Comparison of ENCODE assay signal across 21 cellular contexts in genomic region chr21:37372127-37372731, GRCh38. TPM values are rescaled to one million over a fixed set of nuclear protein-coding genes. Genes with fewer than 3 reads are reported as not detected.
A peak's percentile ranks its signal among the peaks of the same experiment; 100 is the strongest.
DNase-seq lines count a peak whose midpoint lies in the region; ATAC-seq and TF ChIP-seq lines count a peak whose summit lies in the region.
"Had no signal": no experiment of that assay in that cellular context is flagged by ENCODE, and none has a peak within 500 bp of the region (broad histone marks: within the 10 kb centered on the region; RNA-seq: fewer than 3 reads in every experiment).

No MANE protein-coding gene starts in this region.

- DNase-seq in CD4-positive, alpha-beta memory T cell = peak in 1 of 5 donors; percentile 44
- DNase-seq in natural killer cell (no peak), GM19240 (ENCODE audit: insufficient read length, low spot score) (no peak)
- DNase-seq in central memory CD4-positive, alpha-beta T cell = no peak
- DNase-seq: activated B cell treated with CpG ODN at 0.5 μM for 24 hours; effector CD4-positive, alpha-beta T cell; kidney glomerular epithelial cell; NCI-H1105 treated with DMSO at 0.1 percent for 48 hours; NCI-H2171; NCI-H748 treated with DMSO at 0.1 percent for 48 hours; RPMI8226; sigmoid colon; stimulated activated CD4-positive, alpha-beta T cell treated with anti-CD3 and anti-CD28 coated beads, Interleukin-2, amount 100 ng/mL, for 48 hours; testis had no signal

- no peaks in the 10 kb centered on the region for H3K27me3 ChIP-seq in CD4-positive, alpha-beta memory T cell (ENCODE audit: insufficient read depth, low read length)
- H3K27me3 ChIP-seq: cardiac muscle cell, hepatocyte, sigmoid colon, testis had no signal

- ATAC-seq in natural killer cell = no peak
- no peak for ATAC-seq in HG03135 (IDR thresholded peaks at IDR 0.05; ENCODE audit: unreplicated experiment)

- H3K36me3 Mint-ChIP-seq in CD4-positive, alpha-beta memory T cell = peaks cover 4 to 18% of the 10 kb centered on the region in 2 donors
- H3K36me3 Mint-ChIP-seq in activated naive CD8-positive, alpha-beta T cell = no peaks in the 10 kb centered on the region
- H3K36me3 Mint-ChIP-seq in natural killer cell = no peaks in the 10 kb centered on the region

- H3K27ac ChIP-seq in CD4-positive, alpha-beta memory T cell (ENCODE audit: low read depth, low read length) = no peak overlapping the region
- no peak overlapping the region for H3K27ac ChIP-seq in HEK293 (ENCODE audit: extremely low read depth, low read depth, low read length)
- H3K27ac ChIP-seq: C4-2B, hepatocyte, HL-60, testis had no signal

- intact Hi-C loops in CD4-positive, alpha-beta memory T cell (cut with micrococcal nuclease) = no loop called here
- intact Hi-C loops in natural killer cell (cut with micrococcal nuclease) = loop anchor here (5.0 kb wide), 1 partner anchor 35 kb away; no protein-coding TSS in a partner anchor

- peak overlapping the region in 6 of 8 donors; percentile 4 to 81 (median 69) for H3K4me3 Mint-ChIP-seq in CD4-positive, alpha-beta memory T cell
- peak overlapping the region; percentile 67 for H3K4me3 Mint-ChIP-seq in activated naive CD8-positive, alpha-beta T cell
- no peak overlapping the region for H3K4me3 Mint-ChIP-seq in natural killer cell
- H3K4me3 Mint-ChIP-seq: activated B cell treated with CpG ODN at 0.5 μM for 24 hours had no signal

- no peaks in the 10 kb centered on the region for H3K9me3 Mint-ChIP-seq in CD4-positive, alpha-beta memory T cell
- H3K9me3 Mint-ChIP-seq in activated naive CD8-positive, alpha-beta T cell (ENCODE audit: low read depth) = no peaks in the 10 kb centered on the region
- H3K9me3 Mint-ChIP-seq in natural killer cell = no peaks in the 10 kb centered on the region
- H3K9me3 Mint-ChIP-seq: activated B cell treated with CpG ODN at 0.5 μM for 24 hours had no signal

- POLR2A ChIA-PET in CD4-positive, alpha-beta memory T cell (lab: Charles Lee; ENCODE audit: partially characterized antibody) = interaction anchor here (0.6 to 2.2 kb wide), 6 partner anchors 14 to 192 kb away, joined by 3 to 10 read pairs (median 4); partner anchors contain the start of gene VPS26C
- POLR2A ChIA-PET in HEK293 (lab: Yijun Ruan, JAX) = interaction anchor here (0.7 kb wide), 1 partner anchor 211 kb away, joined by 4 read pairs; no protein-coding TSS in a partner anchor

- CTCF ChIA-PET in CD4-positive, alpha-beta memory T cell (lab: Charles Lee; ENCODE audit: partially characterized antibody) = no interaction called here
- CTCF ChIA-PET in HEK293 (lab: Yijun Ruan, JAX) = interaction anchor here (0.7 to 2.4 kb wide), 2 partner anchors 10 to 196 kb away, joined by 4 to 8 read pairs; no protein-coding TSS in a partner anchor

- no peaks in the 10 kb centered on the region for H3K9me3 ChIP-seq in CD4-positive, alpha-beta memory T cell (ENCODE audit: control insufficient read depth in 1 of 2, low read length in 2 of 2)
- no peaks in the 10 kb centered on the region for H3K9me3 ChIP-seq in HEK293 (ENCODE audit: control insufficient read depth, insufficient read depth, low read depth, low read length)
- H3K9me3 ChIP-seq: sigmoid colon, testis had no signal

- peaks cover 59 to 87% (median 72%) of the 10 kb centered on the region in 4 donors for H3K4me1 Mint-ChIP-seq in CD4-positive, alpha-beta memory T cell
- H3K4me1 Mint-ChIP-seq in activated naive CD8-positive, alpha-beta T cell (ENCODE audit: low read depth) = peaks cover 77% of the 10 kb centered on the region
- peaks cover 77 to 79% of the 10 kb centered on the region in 2 donors for H3K4me1 Mint-ChIP-seq in natural killer cell

- H3K4me1 ChIP-seq in CD4-positive, alpha-beta memory T cell (ENCODE audit: insufficient read depth, low read length) = peaks cover 85% of the 10 kb centered on the region
- peaks cover 32% of the 10 kb centered on the region for H3K4me1 ChIP-seq in HEK293 (ENCODE audit: control insufficient read depth, insufficient read depth, low read length)

- no peak for TF ChIP-seq CTCF in HEK293 (tag by site-specific recombination; IDR thresholded peaks at IDR 0.05)
- TF ChIP-seq CTCF in natural killer cell (IDR thresholded peaks at IDR 0.05) = no peak

- H3K4me3 ChIP-seq in CD4-positive, alpha-beta memory T cell (ENCODE audit: low read length in 2 of 2) = no peak overlapping the region
- no peak overlapping the region for H3K4me3 ChIP-seq in HEK293 (ENCODE audit: low read depth, low read length)
- H3K4me3 ChIP-seq: cardiac muscle cell, hepatocyte, sigmoid colon, testis had no signal

- H3K36me3 ChIP-seq in CD4-positive, alpha-beta memory T cell (ENCODE audit: insufficient read depth, low read length) = no peaks in the 10 kb centered on the region
- no peaks in the 10 kb centered on the region for H3K36me3 ChIP-seq in HEK293 (ENCODE audit: control insufficient read depth in 2 of 2, insufficient read depth in 1 of 2, low read length in 2 of 2)
- H3K36me3 ChIP-seq: sigmoid colon had no signal

- peak overlapping the region; percentile 1 to 97 (median 43) for H3K27ac Mint-ChIP-seq in CD4-positive, alpha-beta memory T cell
- H3K27ac Mint-ChIP-seq in activated naive CD8-positive, alpha-beta T cell = peak overlapping the region; percentile 81
- peak overlapping the region; percentile 86 to 97 for H3K27ac Mint-ChIP-seq in natural killer cell
- H3K27ac Mint-ChIP-seq: activated B cell treated with CpG ODN at 0.5 μM for 24 hours had no signal

- H3K27me3 Mint-ChIP-seq in CD4-positive, alpha-beta memory T cell = no peaks in the 10 kb centered on the region
- no peaks in the 10 kb centered on the region for H3K27me3 Mint-ChIP-seq in activated naive CD8-positive, alpha-beta T cell
- no peaks in the 10 kb centered on the region for H3K27me3 Mint-ChIP-seq in natural killer cell (ENCODE audit: low read depth in 2 of 2)
- H3K27me3 Mint-ChIP-seq: activated B cell treated with CpG ODN at 0.5 μM for 24 hours had no signal

TF ChIP-seq in HEK293, 187 proteins besides CTCF, POLR2A, EP300 and RAD21 (continues in another document):
- TF ChIP-seq SP7 (tag by site-specific recombination; IDR thresholded peaks at IDR 0.05) = no peak
- no peak for TF ChIP-seq ZNF280D (tag by site-specific recombination; IDR thresholded peaks at IDR 0.05)
- no peak for TF ChIP-seq ZNF221 (tag by site-specific recombination; IDR thresholded peaks at IDR 0.05; ENCODE audit: borderline replicate concordance)
- no peak for TF ChIP-seq ZNF350 (tag by site-specific recombination; IDR thresholded peaks at IDR 0.05)
- TF ChIP-seq ZNF140 (tag by site-specific recombination; IDR thresholded peaks at IDR 0.05) = no peak
- TF ChIP-seq SCRT2 (tag by site-specific recombination; IDR thresholded peaks at IDR 0.05) = peak; percentile 84
- TF ChIP-seq ZNF362 (tag by site-specific recombination; IDR thresholded peaks at IDR 0.05) = peak; percentile 68
- no peak for TF ChIP-seq ZNF394 (tag by site-specific recombination; IDR thresholded peaks at IDR 0.05; ENCODE audit: borderline replicate concordance)
- no peak for TF ChIP-seq GFI1B (tag by site-specific recombination; IDR thresholded peaks at IDR 0.05)
- TF ChIP-seq GLIS1 (tag by site-specific recombination; IDR thresholded peaks at IDR 0.05) = 0 out of 2 replicates have a peak, but pooled peaks have one; percentile 13
- no peak for TF ChIP-seq ZNF830 (tag by site-specific recombination; IDR thresholded peaks at IDR 0.05; ENCODE audit: low read depth)
- TF ChIP-seq ZNF488 (tag by site-specific recombination; IDR thresholded peaks at IDR 0.05) = no peak
- TF ChIP-seq KLF8 (tag by site-specific recombination; IDR thresholded peaks at IDR 0.05) = 0 out of 2 replicates have a peak, but pooled peaks have one; percentile 13
- 0 out of 2 replicates have a peak, but pooled peaks have one; percentile 17 for TF ChIP-seq ZBTB17 (tag by site-specific recombination; IDR thresholded peaks at IDR 0.05)
- TF ChIP-seq ZBTB1 (tag by site-specific recombination; IDR thresholded peaks at IDR 0.05) = no peak

RNA-seq across cellular contexts. Expression of gene DYRK1A, which starts 5.7 kb away (rescaled TPM):
- 100 to 1,000 TPM; 126 to 130 TPM for total RNA-seq in CD4-positive, alpha-beta memory T cell
- 1 to 10 TPM; 1.4 to 4.2 TPM for polyA plus RNA-seq in CD4-positive, alpha-beta memory T cell
- 100 to 1,000 TPM; 149 to 166 (median 153) TPM for total RNA-seq in natural killer cell
